Comparison of ENCODE assay signal across 1 cellular context in the genomic region with DNA sequence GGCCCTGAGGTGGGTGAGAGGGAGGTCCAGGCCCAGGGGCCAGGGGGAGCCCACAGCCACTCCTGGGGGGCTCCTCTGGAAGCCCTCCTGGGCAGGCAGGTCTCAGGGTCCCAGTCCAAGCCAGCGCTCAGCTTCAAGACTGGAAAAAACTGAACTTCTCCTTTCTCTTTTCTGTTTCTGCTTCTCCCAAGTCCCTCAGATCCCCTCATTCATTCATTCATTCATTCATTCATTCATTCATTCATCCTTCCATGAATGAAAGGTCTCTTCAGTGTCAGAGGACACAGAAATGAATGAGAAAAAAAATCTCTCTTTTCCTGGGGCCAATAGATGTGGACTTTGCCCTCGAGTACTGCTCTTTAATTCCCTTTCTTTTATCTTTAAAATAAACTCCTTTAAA.
TF ChIP-seq lines count a peak whose summit lies in the region.

No MANE protein-coding gene starts in this region.

TF ChIP-seq in GM12878, 131 proteins besides CTCF, POLR2A, EP300 and RAD21 (continued from another document):
- TF ChIP-seq, protein P1, sequence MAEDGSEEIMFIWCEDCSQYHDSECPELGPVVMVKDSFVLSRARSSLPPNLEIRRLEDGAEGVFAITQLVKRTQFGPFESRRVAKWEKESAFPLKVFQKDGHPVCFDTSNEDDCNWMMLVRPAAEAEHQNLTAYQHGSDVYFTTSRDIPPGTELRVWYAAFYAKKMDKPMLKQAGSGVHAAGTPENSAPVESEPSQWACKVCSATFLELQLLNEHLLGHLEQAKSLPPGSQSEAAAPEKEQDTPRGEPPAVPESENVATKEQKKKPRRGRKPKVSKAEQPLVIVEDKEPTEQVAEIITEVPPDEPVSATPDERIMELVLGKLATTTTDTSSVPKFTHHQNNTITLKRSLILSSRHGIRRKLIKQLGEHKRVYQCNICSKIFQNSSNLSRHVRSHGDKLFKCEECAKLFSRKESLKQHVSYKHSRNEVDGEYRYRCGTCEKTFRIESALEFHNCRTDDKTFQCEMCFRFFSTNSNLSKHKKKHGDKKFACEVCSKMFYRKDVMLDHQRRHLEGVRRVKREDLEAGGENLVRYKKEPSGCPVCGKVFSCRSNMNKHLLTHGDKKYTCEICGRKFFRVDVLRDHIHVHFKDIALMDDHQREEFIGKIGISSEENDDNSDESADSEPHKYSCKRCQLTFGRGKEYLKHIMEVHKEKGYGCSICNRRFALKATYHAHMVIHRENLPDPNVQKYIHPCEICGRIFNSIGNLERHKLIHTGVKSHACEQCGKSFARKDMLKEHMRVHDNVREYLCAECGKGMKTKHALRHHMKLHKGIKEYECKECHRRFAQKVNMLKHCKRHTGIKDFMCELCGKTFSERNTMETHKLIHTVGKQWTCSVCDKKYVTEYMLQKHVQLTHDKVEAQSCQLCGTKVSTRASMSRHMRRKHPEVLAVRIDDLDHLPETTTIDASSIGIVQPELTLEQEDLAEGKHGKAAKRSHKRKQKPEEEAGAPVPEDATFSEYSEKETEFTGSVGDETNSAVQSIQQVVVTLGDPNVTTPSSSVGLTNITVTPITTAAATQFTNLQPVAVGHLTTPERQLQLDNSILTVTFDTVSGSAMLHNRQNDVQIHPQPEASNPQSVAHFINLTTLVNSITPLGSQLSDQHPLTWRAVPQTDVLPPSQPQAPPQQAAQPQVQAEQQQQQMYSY (CRISPR knock-in tag; IDR thresholded peaks at IDR 0.05): no peak
- no peak for TF ChIP-seq NBN (IDR thresholded peaks at IDR 0.05)
